Comparison of ENCODE assay signal across 9 cellular contexts in the genomic region with DNA sequence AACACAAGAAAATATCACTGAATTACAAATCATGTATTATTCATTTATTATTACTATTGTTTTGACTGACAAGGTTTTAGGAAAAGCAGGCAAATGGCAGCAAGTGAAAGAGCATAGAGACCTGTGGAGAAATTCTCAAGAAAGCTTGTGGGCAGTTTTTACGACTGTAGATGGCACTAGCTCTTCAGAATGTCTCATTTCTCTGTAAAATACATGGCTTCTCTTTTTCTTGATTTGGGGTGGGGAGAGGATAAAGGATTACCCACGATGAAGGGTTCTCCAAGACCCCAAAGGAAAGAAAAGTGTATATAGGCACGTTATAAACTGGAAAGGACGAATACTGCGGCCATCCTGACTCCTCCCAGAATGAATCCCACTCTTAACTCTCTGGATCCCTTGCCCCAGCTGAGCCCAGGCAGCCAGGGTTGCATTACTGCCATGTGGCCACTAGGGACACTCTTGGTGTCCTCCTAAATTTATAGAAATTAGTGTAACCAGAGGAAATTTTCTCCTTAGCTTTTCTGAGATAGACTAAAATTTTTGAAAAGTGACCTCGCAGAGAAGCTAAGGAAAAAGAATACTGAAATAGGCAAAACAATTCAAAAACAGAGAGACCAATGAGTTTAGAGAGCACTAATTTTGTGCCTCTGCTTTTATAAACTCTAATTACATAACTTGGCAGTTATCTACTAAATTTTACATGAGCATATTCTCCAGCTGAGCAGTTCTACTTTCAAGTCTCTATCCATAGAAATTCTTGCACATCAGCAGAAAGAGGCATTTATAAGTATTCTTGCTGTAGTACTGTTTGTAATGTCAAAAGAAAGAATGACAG. TPM values are rescaled to one million over a fixed set of nuclear protein-coding genes. Genes with fewer than 3 reads are reported as not detected.
DNase-seq lines count a peak whose midpoint lies in the region; ATAC-seq and TF ChIP-seq lines count a peak whose summit lies in the region.
"Had no signal": no experiment of that assay in that cellular context is flagged by ENCODE, and none has a peak within 500 bp of the region (broad histone marks: within the 10 kb centered on the region; RNA-seq: fewer than 3 reads in every experiment).

No MANE protein-coding gene starts in this region.

- intact Hi-C loops in natural killer cell (cut with micrococcal nuclease): no loop called here

- H3K4me1 ChIP-seq in neuron (ENCODE audit: insufficient read depth, low read length): no peaks in the 10 kb centered on the region

- H3K27me3 Mint-ChIP-seq in natural killer cell (ENCODE audit: low read depth in 2 of 2): no peaks in the 10 kb centered on the region
- H3K27me3 Mint-ChIP-seq in natural killer cell treated with Interleukin-12 subunit alpha and Interleukin-12 subunit beta and Interleukin-15 and Interleukin-18, amount 100 ng/mL, for 72 hours: peaks cover 0 to 16% of the 10 kb centered on the region in 2 donors
- H3K27me3 Mint-ChIP-seq: central memory CD8-positive, alpha-beta T cell had no signal

- H3K4me3 ChIP-seq in WI38 (ENCODE audit: low read depth, low read length) (no peak overlapping the region), fibroblast of the aortic adventitia (ENCODE audit: low read depth, low read length) (no peak overlapping the region), neuron (ENCODE audit: low read length) (peak overlapping the region; percentile 36)

- ATAC-seq in natural killer cell: peak in 1 of 3 donors; percentile 41
- no peak for ATAC-seq in natural killer cell treated with Interleukin-12 subunit alpha and Interleukin-12 subunit beta and Interleukin-15 and Interleukin-18, amount 100 ng/mL, for 72 hours
- ATAC-seq in HG03520 (IDR thresholded peaks at IDR 0.05; ENCODE audit: unreplicated experiment): peak; percentile 76
- ATAC-seq in GM19397 (IDR thresholded peaks at IDR 0.05; ENCODE audit: unreplicated experiment): no peak

- H3K36me3 ChIP-seq in neuron (ENCODE audit: insufficient read depth, low read length): no peaks in the 10 kb centered on the region

- TF ChIP-seq CTCF in natural killer cell (IDR thresholded peaks at IDR 0.05): peak; percentile 42
- TF ChIP-seq CTCF in WI38 (IDR thresholded peaks at IDR 0.05; ENCODE audit: low read depth, low read length): peak; percentile 93
- TF ChIP-seq CTCF in fibroblast of the aortic adventitia (IDR thresholded peaks at IDR 0.05; ENCODE audit: insufficient read depth, low read length): peak; percentile 88

- H3K36me3 Mint-ChIP-seq in natural killer cell: no peaks in the 10 kb centered on the region
- no peaks in the 10 kb centered on the region for H3K36me3 Mint-ChIP-seq in natural killer cell treated with Interleukin-12 subunit alpha and Interleukin-12 subunit beta and Interleukin-15 and Interleukin-18, amount 100 ng/mL, for 72 hours

- no peak overlapping the region for H2AFZ ChIP-seq in neuron (ENCODE audit: low read depth, low read length)

- no peak overlapping the region for H3K4me3 Mint-ChIP-seq in natural killer cell
- H3K4me3 Mint-ChIP-seq in natural killer cell treated with Interleukin-12 subunit alpha and Interleukin-12 subunit beta and Interleukin-15 and Interleukin-18, amount 100 ng/mL, for 72 hours: no peak overlapping the region
- H3K4me3 Mint-ChIP-seq: central memory CD8-positive, alpha-beta T cell had no signal

- DNase-seq in natural killer cell (no peak), fibroblast of the aortic adventitia (ENCODE audit: low read depth) (peak; percentile 11), cerebellar nuclear complex (lab: John Stamatoyannopoulos, UW) (no peak)
- no peak for DNase-seq in natural killer cell treated with Interleukin-12 subunit alpha and Interleukin-12 subunit beta and Interleukin-15 and Interleukin-18, amount 100 ng/mL, for 72 hours (ENCODE audit: low spot score)

- H3K4me1 Mint-ChIP-seq in natural killer cell: no peaks in the 10 kb centered on the region
- H3K4me1 Mint-ChIP-seq in natural killer cell treated with Interleukin-12 subunit alpha and Interleukin-12 subunit beta and Interleukin-15 and Interleukin-18, amount 100 ng/mL, for 72 hours (ENCODE audit: low read depth in 2 of 2): no peaks in the 10 kb centered on the region
- H3K4me1 Mint-ChIP-seq: central memory CD8-positive, alpha-beta T cell had no signal

- no peaks in the 10 kb centered on the region for H3K9me3 ChIP-seq in neuron (ENCODE audit: low read length)

- no peak overlapping the region for H3K27ac Mint-ChIP-seq in natural killer cell
- H3K27ac Mint-ChIP-seq in natural killer cell treated with Interleukin-12 subunit alpha and Interleukin-12 subunit beta and Interleukin-15 and Interleukin-18, amount 100 ng/mL, for 72 hours: no peak overlapping the region

- no peaks in the 10 kb centered on the region for H3K9me3 Mint-ChIP-seq in natural killer cell
- H3K9me3 Mint-ChIP-seq in natural killer cell treated with Interleukin-12 subunit alpha and Interleukin-12 subunit beta and Interleukin-15 and Interleukin-18, amount 100 ng/mL, for 72 hours: no peaks in the 10 kb centered on the region
- H3K9me3 Mint-ChIP-seq: central memory CD8-positive, alpha-beta T cell had no signal

- H3K27me3 ChIP-seq in neuron (ENCODE audit: insufficient read depth, low read length): no peaks in the 10 kb centered on the region

RNA-seq across cellular contexts. Expression of a gene that starts 37.7 kb away (rescaled TPM):
- total RNA-seq in natural killer cell: not detected
- not detected for total RNA-seq in natural killer cell treated with Interleukin-12 subunit alpha and Interleukin-12 subunit beta and Interleukin-15 and Interleukin-18, amount 100 ng/mL, for 72 hours
- 0.09 TPM in 1 of 2 replicates, not detected in the other for total RNA-seq in fibroblast of the aortic adventitia (ENCODE audit: low replicate concordance)

Comparison
In these comparisons a context has a peak if more than half of its experiments do, and no peak if none do; other contexts are left out.
1. CTCF ChIP-seq: peak in every context shown above with its lines; median percentile 93 in WI38; 88 in fibroblast of the aortic adventitia; 42 in natural killer cell.